13 cellular contexts compared by ENCODE assay signal in the genomic region with DNA sequence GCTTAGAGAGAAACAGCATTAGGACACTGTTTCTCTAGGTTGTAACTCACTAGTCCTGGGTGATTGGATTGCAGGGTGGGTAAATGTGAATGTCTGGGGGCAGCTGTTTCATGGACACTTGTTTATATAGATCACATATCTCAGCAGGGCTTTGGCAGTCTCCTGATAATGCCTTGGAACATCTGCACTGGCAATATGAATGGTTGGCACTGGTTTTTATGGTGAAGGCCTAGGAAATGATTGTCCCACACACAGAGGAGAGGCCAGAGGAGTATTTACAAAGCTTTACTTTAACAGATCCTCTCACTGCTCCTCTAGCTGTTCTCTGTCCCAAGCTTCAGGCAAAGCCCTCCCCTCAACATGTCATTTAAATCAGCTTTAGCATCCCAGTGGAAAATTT.
DNase-seq lines count a peak whose midpoint lies in the region; ATAC-seq and TF ChIP-seq lines count a peak whose summit lies in the region.
"Had no signal": no experiment of that assay in that cellular context is flagged by ENCODE, and none has a peak within 500 bp of the region (broad histone marks: within the 10 kb centered on the region; RNA-seq: fewer than 3 reads in every experiment).

No MANE protein-coding gene starts in this region.

- no peaks in the 10 kb centered on the region for H3K27me3 Mint-ChIP-seq in endothelial cell (ENCODE audit: unreplicated experiment)

- ATAC-seq in mucosa of descending colon, result peak; percentile 54
- no peak for ATAC-seq in GM18870 (IDR thresholded peaks at IDR 0.05; ENCODE audit: unreplicated experiment)
- ATAC-seq: GM12878, GM23338 had no signal

- DNase-seq in NCI-H82 (lab: John Stamatoyannopoulos, UW), result peak; percentile 58
- no peak for DNase-seq in NCI-H82 treated with DMSO at 0.1 percent for 48 hours (lab: John Stamatoyannopoulos, UW; ENCODE audit: unreplicated experiment)
- DNase-seq in endothelial cell (ENCODE audit: low spot score), result no peak
- DNase-seq in mucosa of descending colon, result peak in 1 of 3 donors; percentile 11
- no peak for DNase-seq in activated naive CD4-positive, alpha-beta T cell treated with Interleukin-2 at 50 U/mL for 16 hours
- DNase-seq in dedifferentiated amniotic fluid mesenchymal stem cell (ENCODE audit: extremely low spot score), result no peak
- DNase-seq: DMS79, H9, IMR-90 had no signal

- H3K9me3 Mint-ChIP-seq in endothelial cell (ENCODE audit: unreplicated experiment), result no peaks in the 10 kb centered on the region
- H3K9me3 Mint-ChIP-seq: GM23338, H9 had no signal

- H3K9me3 ChIP-seq in mucosa of descending colon, result no peaks in the 10 kb centered on the region

- H3K36me3 ChIP-seq in mucosa of descending colon (ENCODE audit: low read depth), result no peaks in the 10 kb centered on the region

- no peaks in the 10 kb centered on the region for H3K36me3 Mint-ChIP-seq in endothelial cell (ENCODE audit: low read depth, unreplicated experiment)
- H3K36me3 Mint-ChIP-seq: CD14-positive monocyte had no signal

- H3K4me3 ChIP-seq in mucosa of descending colon, result no peak overlapping the region
- H3K4me3 ChIP-seq: GM12878, GM23338 had no signal

- TF ChIP-seq CTCF in endothelial cell (IDR thresholded peaks at IDR 0.05; ENCODE audit: unreplicated experiment) (no peak), mucosa of descending colon (IDR thresholded peaks at IDR 0.05) (no peak)

- H3K27ac Mint-ChIP-seq in endothelial cell (ENCODE audit: unreplicated experiment), result peak overlapping the region; percentile 92
- H3K27ac Mint-ChIP-seq: CD14-positive monocyte, GM23338, H9 had no signal

- H3K4me3 Mint-ChIP-seq in endothelial cell (ENCODE audit: unreplicated experiment), result no peak overlapping the region
- H3K4me3 Mint-ChIP-seq: CD14-positive monocyte, GM23338, H9 had no signal

- peaks cover 20% of the 10 kb centered on the region for H3K4me1 Mint-ChIP-seq in endothelial cell (ENCODE audit: unreplicated experiment)
- H3K4me1 Mint-ChIP-seq: CD14-positive monocyte, H9 had no signal

- H3K4me1 ChIP-seq in mucosa of descending colon (ENCODE audit: low read depth), result no peaks in the 10 kb centered on the region

- intact Hi-C loops in mucosa of descending colon (cut with DNase I, micrococcal nuclease), result no loop called here
